28 cellular contexts compared by ENCODE assay signal in genomic region chr13:47835470-47836228, GRCh38.
DNase-seq lines count a peak whose midpoint lies in the region; ATAC-seq, FAIRE-seq and TF ChIP-seq lines count a peak whose summit lies in the region.
"Had no signal": no experiment of that assay in that cellular context is flagged by ENCODE, and none has a peak within 500 bp of the region (broad histone marks: within the 10 kb centered on the region; RNA-seq: fewer than 3 reads in every experiment).

No MANE protein-coding gene starts in this region.

- no peaks in the 10 kb centered on the region for H3K9me3 ChIP-seq in A549
- H3K9me3 ChIP-seq in H9 (ENCODE audit: control insufficient read depth, low read depth, low read length), result no peaks in the 10 kb centered on the region
- no peaks in the 10 kb centered on the region for H3K9me3 ChIP-seq in psoas muscle
- H3K9me3 ChIP-seq: spleen, upper lobe of right lung had no signal

- no peak overlapping the region for H3K27ac ChIP-seq in A549
- H3K27ac ChIP-seq in H9 (ENCODE audit: insufficient read length, low read depth, low read length), result no peak overlapping the region
- H3K27ac ChIP-seq in psoas muscle, result no peak overlapping the region
- H3K27ac ChIP-seq: C4-2B, epithelial cell of prostate, GM23248, spleen, upper lobe of right lung had no signal

- H3K9me3 Mint-ChIP-seq in H9, result no peaks in the 10 kb centered on the region
- H3K9me3 Mint-ChIP-seq: activated naive CD4-positive, alpha-beta T cell treated with anti-CD3 and anti-CD28 coated beads, Interleukin-2, amount 10 ng/mL, durations not matched to agents 7 days and 5 days; activated T-cell treated with anti-CD3 and anti-CD28 coated beads, Interleukin-2, amount 50 U/mL, for 4 hours had no signal

- H3K4me3 Mint-ChIP-seq in H9, result no peak overlapping the region
- H3K4me3 Mint-ChIP-seq: activated naive CD4-positive, alpha-beta T cell treated with anti-CD3 and anti-CD28 coated beads, Interleukin-2, amount 10 ng/mL, durations not matched to agents 7 days and 5 days; activated T-cell treated with anti-CD3 and anti-CD28 coated beads, Interleukin-2, amount 50 U/mL, for 4 hours had no signal

- no peaks in the 10 kb centered on the region for H3K27me3 Mint-ChIP-seq in H9 (ENCODE audit: low read depth)
- H3K27me3 Mint-ChIP-seq: activated naive CD4-positive, alpha-beta T cell treated with anti-CD3 and anti-CD28 coated beads, Interleukin-2, amount 10 ng/mL, durations not matched to agents 7 days and 5 days had no signal

- no peak overlapping the region for H3K4me3 ChIP-seq in A549
- H3K4me3 ChIP-seq in fibroblast of villous mesenchyme (ENCODE audit: low read depth, low read length), result peak overlapping the region; percentile 35
- no peak overlapping the region for H3K4me3 ChIP-seq in psoas muscle
- H3K4me3 ChIP-seq: GM23248, lung, upper lobe of right lung had no signal

- no peak for FAIRE-seq in A549 (lab: Jason Lieb, UNC)
- FAIRE-seq: frontal cortex, GM12891, GM19239, keratinocyte had no signal

- H3K56ac ChIP-seq in H9 (ENCODE audit: insufficient read length, low read depth, low read length), result no peak overlapping the region

- ATAC-seq in A549 (no peak), psoas muscle (no peak), HG02970 (IDR thresholded peaks at IDR 0.05; ENCODE audit: low FRiP score, unreplicated experiment) (no peak)
- ATAC-seq: activated T-cell treated with anti-CD3 and anti-CD28 coated beads, Interleukin-2, amount 50 U/mL, for 4 hours; upper lobe of right lung had no signal

- no peak overlapping the region for H2BK120ac ChIP-seq in H9 (ENCODE audit: low read depth, low read length, poor library complexity, severe bottlenecking)

- H3K4me1 Mint-ChIP-seq in H9, result peaks cover 25 to 28% of the 10 kb centered on the region in 2 experiments
- H3K4me1 Mint-ChIP-seq: activated naive CD4-positive, alpha-beta T cell treated with anti-CD3 and anti-CD28 coated beads, Interleukin-2, amount 10 ng/mL, durations not matched to agents 7 days and 5 days had no signal

- H3K36me3 Mint-ChIP-seq in H9 (ENCODE audit: insufficient read depth in 1 of 3, low read depth in 3 of 3), result peaks cover 0 to 2% (median 0%) of the 10 kb centered on the region in 3 experiments; a peak in 1 of 7 replicates
- H3K36me3 Mint-ChIP-seq: activated naive CD4-positive, alpha-beta T cell treated with anti-CD3 and anti-CD28 coated beads, Interleukin-2, amount 10 ng/mL, durations not matched to agents 7 days and 5 days had no signal

- no peak overlapping the region for H3K18ac ChIP-seq in H9 (ENCODE audit: insufficient read length, low read depth, low read length)

- no peak overlapping the region for H3K14ac ChIP-seq in H9 (ENCODE audit: insufficient read depth, low read length)

- no peaks in the 10 kb centered on the region for H3K36me3 ChIP-seq in psoas muscle (ENCODE audit: insufficient read depth in 1 of 2, low read depth in 1 of 2)
- H3K36me3 ChIP-seq: spleen, upper lobe of right lung had no signal

- no peak overlapping the region for H2BK5ac ChIP-seq in H9 (ENCODE audit: insufficient read length, low read length)

- H3K4me1 ChIP-seq in A549 (no peaks in the 10 kb centered on the region), H9 (ENCODE audit: insufficient read depth, low read length) (peaks cover 7% of the 10 kb centered on the region), psoas muscle (no peaks in the 10 kb centered on the region)
- H3K4me1 ChIP-seq: spleen, upper lobe of right lung had no signal

- no peak overlapping the region for H3K9ac ChIP-seq in H9 (ENCODE audit: extremely low read depth, insufficient read length, low read length)
- H3K9ac ChIP-seq: GM23248 had no signal

- H3K23me2 ChIP-seq in H9 (ENCODE audit: insufficient read length, low read depth, low read length, poor library complexity, severe bottlenecking), result no peaks in the 10 kb centered on the region

- TF ChIP-seq POLR2A in A549 (IDR thresholded peaks at IDR 0.05; ENCODE audit: low read length), result no peak

- no peak overlapping the region for H2BK12ac ChIP-seq in H9 (ENCODE audit: insufficient read length, low read depth, low read length)

- peak overlapping the region; percentile 19; the same call in 1 of the 3 replicates for H3K4me2 ChIP-seq in A549
- H3K4me2 ChIP-seq in H9 (ENCODE audit: insufficient read depth, insufficient read length, low read length), result no peak overlapping the region

- no peak overlapping the region; a peak in 1 of 7 replicates for H3K27ac Mint-ChIP-seq in H9
- H3K27ac Mint-ChIP-seq: activated naive CD4-positive, alpha-beta T cell treated with anti-CD3 and anti-CD28 coated beads, Interleukin-2, amount 10 ng/mL, durations not matched to agents 7 days and 5 days had no signal

- no peak overlapping the region for H4K5ac ChIP-seq in H9 (ENCODE audit: insufficient read length, low read depth, low read length)

- no peaks in the 10 kb centered on the region for H3K79me2 ChIP-seq in H9 (ENCODE audit: insufficient read depth, low read length)

- no peaks in the 10 kb centered on the region for H4K20me1 ChIP-seq in H9 (ENCODE audit: control insufficient read depth, insufficient read depth, insufficient read length)

- no peaks in the 10 kb centered on the region for H3K79me1 ChIP-seq in H9 (ENCODE audit: insufficient read depth, low read depth, low read length, poor library complexity, severe bottlenecking)

- H4K8ac ChIP-seq in H9 (replicated peaks; ENCODE audit: insufficient read length, low read depth, low read length), result no peak overlapping the region

- no peak overlapping the region for H2BK15ac ChIP-seq in H9 (ENCODE audit: low read depth, low read length)

- no peak overlapping the region for H3T11ph ChIP-seq in H9 (ENCODE audit: low read length)

- no peak for TF ChIP-seq RAD21 in A549 (conservative IDR thresholded peaks at IDR 0.05 in 1 of 2, IDR thresholded peaks at IDR 0.05 in 1 of 2)

- no peak for TF ChIP-seq EP300 in A549 (IDR thresholded peaks at IDR 0.05)

- H2AFZ ChIP-seq in H9 (ENCODE audit: low read length), result peak overlapping the region; percentile 51
- H2AFZ ChIP-seq: GM23248 had no signal

- no peak overlapping the region for H3K23ac ChIP-seq in H9 (ENCODE audit: insufficient read length, low read depth, low read length)

- 64% methylated on average over 8 of the region's 8 CpGs for WGBS in A549 (ENCODE audit: missing lambda C conversion rate)
- whole genome bisulfite sequencing in H9 (ENCODE audit: extremely low coverage, insufficient read length, low lambda C conversion rate), result no CpG with 5 or more reads among the region's 8 CpGs
- WGBS in psoas muscle, 3 donors, result 77 to 84% (median 82%) methylated on average over 8 of the region's 8 CpGs

- CTCF ChIA-PET in A549 (lab: Yijun Ruan, JAX) (interaction anchor here (1.0 kb wide), 1 partner anchor 19 kb away, joined by 3 read pairs; no protein-coding TSS in a partner anchor), GM10248 (lab: Yijun Ruan, JAX) (no interaction called here)

- no peak for DNase-seq in A549 (ENCODE audit: low read depth in 1 of 2, low spot score in 1 of 2)
- DNase-seq in H9, result no peak
- DNase-seq in RKO (ENCODE audit: low spot score), result peak; percentile 23
- no peak for DNase-seq in fibroblast of villous mesenchyme (ENCODE audit: low read depth)
- no peak for DNase-seq in psoas muscle
- DNase-seq in SK-N-DZ (ENCODE audit: low spot score), result no peak
- DNase-seq in GM10248 (ENCODE audit: extremely low spot score), result no peak
- DNase-seq: activated CD4-positive, CD25-positive, alpha-beta regulatory T cell; activated naive CD4-positive, alpha-beta T cell treated with anti-CD3 and anti-CD28 coated beads, Interleukin-2, amount 10 ng/mL, durations not matched to agents 7 days and 5 days; activated T-cell treated with anti-CD3 and anti-CD28 coated beads, Interleukin-2, amount 50 U/mL, for 4 hours; aorta; central memory CD4-positive, alpha-beta T cell; GDM1; GM23248; NCI-H1436 treated with DMSO at 0.1 percent for 48 hours; NCI-H2171; SIG-M5; spleen; T-helper 2 cell; upper lobe of right lung had no signal

- no peak for TF ChIP-seq CTCF in A549 (IDR thresholded peaks at IDR 0.05)
- TF ChIP-seq CTCF in H9 (conservative IDR thresholded peaks at IDR 0.05), result no peak
- no peak for TF ChIP-seq CTCF in fibroblast of villous mesenchyme (IDR thresholded peaks at IDR 0.05; ENCODE audit: insufficient read depth, low read depth, low read length)
- TF ChIP-seq CTCF in psoas muscle (IDR thresholded peaks at IDR 0.05), result no peak
- no peak for TF ChIP-seq CTCF in GM10248 (IDR thresholded peaks at IDR 0.05; ENCODE audit: control extremely low read depth, extremely low read depth, low read depth, missing control alignments)

- H4K91ac ChIP-seq in H9 (ENCODE audit: insufficient read length, low read depth, low read length), result no peak overlapping the region

- H3K27me3 ChIP-seq in H9 (ENCODE audit: insufficient read depth, low read length), result no peaks in the 10 kb centered on the region
- no peaks in the 10 kb centered on the region for H3K27me3 ChIP-seq in psoas muscle (ENCODE audit: insufficient read depth in 3 of 3, low read length in 2 of 3)
- H3K27me3 ChIP-seq: spleen, upper lobe of right lung had no signal

- no peak overlapping the region for H2BK20ac ChIP-seq in H9 (ENCODE audit: low read depth, low read length, poor library complexity, severe bottlenecking)

- H2AK5ac ChIP-seq in H9 (ENCODE audit: insufficient read length, low read length), result no peak overlapping the region

- POLR2A ChIA-PET in A549 (lab: Yijun Ruan, JAX) (no interaction called here), GM10248 (lab: Yijun Ruan, JAX) (no interaction called here)

- intact Hi-C loops in psoas muscle (cut with DNase I), result no loop called here

- H3K4ac ChIP-seq in H9 (ENCODE audit: low read depth, low read length), result no peak overlapping the region

TF ChIP-seq in A549, 52 proteins besides CTCF, POLR2A, EP300 and RAD21 (continues in another document):
- TF ChIP-seq PBX3 (IDR thresholded peaks at IDR 0.05) (no peak), ZFP36 (IDR thresholded peaks at IDR 0.05; ENCODE audit: borderline replicate concordance, partially characterized antibody) (no peak), CBX8 (IDR thresholded peaks at IDR 0.05) (no peak)
